ENCODE assay signal across 12 cellular contexts in genomic region chr19:38843175-38843758, GRCh38. TPM values are rescaled to one million over a fixed set of nuclear protein-coding genes. Genes with fewer than 3 reads are reported as not detected.
DNase-seq lines count a peak whose midpoint lies in the region; ATAC-seq, FAIRE-seq and TF ChIP-seq lines count a peak whose summit lies in the region.
"Had no signal": no experiment of that assay in that cellular context is flagged by ENCODE, and none has a peak within 500 bp of the region (broad histone marks: within the 10 kb centered on the region; RNA-seq: fewer than 3 reads in every experiment).

No MANE protein-coding gene starts in this region.

- H3K27me3 Mint-ChIP-seq in activated B cell treated with CpG ODN at 0.5 μM for 24 hours, result no peaks in the 10 kb centered on the region

- peaks cover 0 to 30% of the 10 kb centered on the region in 2 donors for H3K4me1 ChIP-seq in right atrium auricular region
- peaks cover 98% of the 10 kb centered on the region for H3K4me1 ChIP-seq in HepG2 (ENCODE audit: insufficient read depth, low read length)
- peaks cover 9 to 34% (median 20%) of the 10 kb centered on the region in 4 donors for H3K4me1 ChIP-seq in transverse colon
- peaks cover 18% of the 10 kb centered on the region for H3K4me1 ChIP-seq in testis

- POLR2A ChIA-PET in activated B cell treated with CpG ODN at 0.5 μM for 24 hours (lab: Charles Lee), result interaction anchor here (1.0 to 1.8 kb wide), 5 partner anchors 22 to 74 kb away, joined by 3 to 18 read pairs (median 9); partner anchors contain the start of gene RINL
- POLR2A ChIA-PET in HepG2 (lab: Yijun Ruan, JAX), result interaction anchor here (1.7 to 1.9 kb wide), 2 partner anchors 11 to 12 kb away, joined by 8 to 16 read pairs; partner anchors contain the start of gene ECH1

- H3K4me3 Mint-ChIP-seq in activated B cell treated with CpG ODN at 0.5 μM for 24 hours, result peak overlapping the region; percentile 33

- H3K9me3 Mint-ChIP-seq in activated B cell treated with CpG ODN at 0.5 μM for 24 hours, result no peaks in the 10 kb centered on the region

- FAIRE-seq in HepG2 (lab: Jason Lieb, UNC), result no peak

- no peak overlapping the region for H3K4me3 ChIP-seq in right atrium auricular region
- no peak overlapping the region for H3K4me3 ChIP-seq in HepG2 (replicated peaks in 1 of 3; ENCODE audit: insufficient read depth in 1 of 3, low read depth in 2 of 3, low read length in 3 of 3)
- no peak overlapping the region for H3K4me3 ChIP-seq in transverse colon
- no peak overlapping the region for H3K4me3 ChIP-seq in testis

- no peak for ATAC-seq in Right ventricle myocardium superior (ENCODE audit: poor library complexity)
- no peak for ATAC-seq in activated B cell treated with CpG ODN at 0.5 μM for 24 hours (ENCODE audit: low read depth)
- ATAC-seq in HepG2, result peak; percentile 3; the same call in 2 of the 3 replicates
- no peak for ATAC-seq in GM21576 (IDR thresholded peaks at IDR 0.05; ENCODE audit: unreplicated experiment)

- H3K9me3 ChIP-seq in right atrium auricular region, result no peaks in the 10 kb centered on the region
- no peaks in the 10 kb centered on the region for H3K9me3 ChIP-seq in HepG2 (ENCODE audit: low read length)
- H3K9me3 ChIP-seq in transverse colon, result no peaks in the 10 kb centered on the region
- H3K9me3 ChIP-seq in testis, result no peaks in the 10 kb centered on the region

- no peak overlapping the region for H3K27ac ChIP-seq in right atrium auricular region
- H3K27ac ChIP-seq in HepG2 (ENCODE audit: extremely low read length, insufficient read depth, low read length), result no peak overlapping the region
- H3K27ac ChIP-seq in transverse colon, result peak overlapping the region in 3 of 4 donors; percentile 5 to 47 (median 12)
- no peak overlapping the region for H3K27ac ChIP-seq in testis

- H3K27ac Mint-ChIP-seq in activated B cell treated with CpG ODN at 0.5 μM for 24 hours, result peak overlapping the region; percentile 89

- in situ Hi-C loops in HepG2 (cut with HindIII; ENCODE audit: extremely low pct_ligation_motif_present, low pct_unique_long_range_greater_than_20kb), result no loop called here
- in situ Hi-C loops in transverse colon (cut with MboI; ENCODE audit: low pct_ligation_motif_present in 1 of 4, low pct_unique_long_range_greater_than_20kb in 1 of 4, low sequenced_read_pairs in 3 of 4), result no loop called here

- H3K79me2 ChIP-seq in HepG2 (ENCODE audit: insufficient read depth, low read length), result peaks cover 59% of the 10 kb centered on the region

- peak in 1 of 2 experiments; percentile 13; a peak in 2 of 4 replicates for TF ChIP-seq POLR2A in HepG2 (IDR thresholded peaks at IDR 0.05; ENCODE audit: insufficient read depth in 1 of 2, low read depth in 2 of 2, low read length in 2 of 2)
- TF ChIP-seq POLR2A in transverse colon (IDR thresholded peaks at IDR 0.05), result no peak
- no peak for TF ChIP-seq POLR2A in testis (IDR thresholded peaks at IDR 0.05)

- TF ChIP-seq CTCF in right atrium auricular region (IDR thresholded peaks at IDR 0.05) (no peak), activated B cell treated with CpG ODN at 0.5 μM for 24 hours (IDR thresholded peaks at IDR 0.05) (no peak), HepG2 (CRISPR knock-in tag; IDR thresholded peaks at IDR 0.05) (no peak), transverse colon (IDR thresholded peaks at IDR 0.05) (no peak), testis (IDR thresholded peaks at IDR 0.05) (no peak)

- H3K36me3 Mint-ChIP-seq in activated B cell treated with CpG ODN at 0.5 μM for 24 hours (ENCODE audit: low read depth), result peaks cover 97% of the 10 kb centered on the region

- no peak overlapping the region for H3K9ac ChIP-seq in HepG2 (ENCODE audit: insufficient read depth, low read depth, low read length)

- intact Hi-C loops in Right ventricle myocardium superior (cut with DNase I), result loop anchor here (10.0 kb wide), 1 partner anchor 208 kb away; no protein-coding TSS in a partner anchor
- intact Hi-C loops in activated B cell treated with CpG ODN at 0.5 μM for 24 hours (cut with micrococcal nuclease), result no loop called here
- intact Hi-C loops in HepG2 (cut with micrococcal nuclease; ENCODE audit: unreplicated experiment), result no loop called here
- intact Hi-C loops in transverse colon (cut with DNase I; ENCODE audit: low total_unique reads), result no loop called here
- intact Hi-C loops in testis (cut with DNase I; ENCODE audit: low total_unique reads), result no loop called here

- TF ChIP-seq EP300 in HepG2 (IDR thresholded peaks at IDR 0.05; ENCODE audit: low read depth in 2 of 2, low read length in 2 of 2), result no peak
- no peak for TF ChIP-seq EP300 in HepG2 (CRISPR knock-in tag; IDR thresholded peaks at IDR 0.05; ENCODE audit: borderline replicate concordance)
- TF ChIP-seq EP300 in transverse colon (IDR thresholded peaks at IDR 0.05; ENCODE audit: low read depth), result no peak

- peaks cover 58% of the 10 kb centered on the region for H4K20me1 ChIP-seq in HepG2 (ENCODE audit: insufficient read depth, low read length)

- H3K36me3 ChIP-seq in right atrium auricular region (peaks cover 100% of the 10 kb centered on the region), HepG2 (replicated peaks in 1 of 2; ENCODE audit: control insufficient read depth in 1 of 2, insufficient read depth in 2 of 2, low read length in 2 of 2) (peaks cover 53 to 95% of the 10 kb centered on the region in 2 experiments), transverse colon (peaks cover 0 to 93% (median 49%) of the 10 kb centered on the region in 4 donors), testis (ENCODE audit: low read depth, missing control alignments) (peaks cover 7% of the 10 kb centered on the region)

- no peak for TF ChIP-seq RAD21 in HepG2 (CRISPR knock-in tag; IDR thresholded peaks at IDR 0.05)

- no peak overlapping the region for H3K4me2 ChIP-seq in HepG2 (ENCODE audit: low read depth, low read length)

- BruUV-seq in HepG2 (replicated peaks; lab: Mats Ljungman, UMichigan), result no TSS peak

- 97% methylated on average over 5 of the region's 9 CpGs for WGBS in HepG2 (ENCODE audit: low lambda C conversion rate)
- 95% methylated on average over 9 of the region's 9 CpGs; no CpG with 5 or more reads in 1 of the 2 donors for WGBS in transverse colon (ENCODE audit: low coverage in 1 of 2), 2 donors
- 96 to 100% methylated on average over 6 to 9 of the region's 9 CpGs for WGBS in testis, 2 donors

- CTCF ChIA-PET in activated B cell treated with CpG ODN at 0.5 μM for 24 hours (lab: Charles Lee) (interaction anchor here (1.4 kb wide), 1 partner anchor 44 kb away, joined by 4 read pairs; no protein-coding TSS in a partner anchor), HepG2 (lab: Yijun Ruan, JAX; ENCODE audit: low intra/inter-chr PET ratio, low total read pairs) (no interaction called here)

- H2AFZ ChIP-seq in HepG2 (ENCODE audit: low read length), result no peak overlapping the region

- DNase-seq in Right ventricle myocardium superior (peak; percentile 24), right atrium auricular region (ENCODE audit: low spot score) (no peak), activated B cell treated with CpG ODN at 0.5 μM for 24 hours (no peak), HepG2 (ENCODE audit: low spot score) (no peak), transverse colon (no peak), GM19238 (ENCODE audit: insufficient read length, low spot score) (no peak), testis (no peak)
- DNase-seq: amniotic stem cell, cortex of kidney, mammary epithelial cell, MV-4-11 had no signal

- H3K4me1 Mint-ChIP-seq in activated B cell treated with CpG ODN at 0.5 μM for 24 hours, result peaks cover 60% of the 10 kb centered on the region

- no peaks in the 10 kb centered on the region for H3K27me3 ChIP-seq in right atrium auricular region
- H3K27me3 ChIP-seq in HepG2 (ENCODE audit: control insufficient read depth in 1 of 2, insufficient read depth in 2 of 2, low read length in 2 of 2), result no peaks in the 10 kb centered on the region
- H3K27me3 ChIP-seq in transverse colon, result no peaks in the 10 kb centered on the region
- H3K27me3 ChIP-seq in testis, result no peaks in the 10 kb centered on the region

RNA-seq across cellular contexts. Expression of gene HNRNPL, which starts 6.5 kb away (rescaled TPM):
- 158 TPM for total RNA-seq in Right ventricle myocardium superior
- total RNA-seq in right atrium auricular region, result 100 to 1,000 TPM; 102 to 115 TPM
- 528 and 546 TPM in 2 replicates for total RNA-seq in activated B cell treated with CpG ODN at 0.5 μM for 24 hours
- total RNA-seq in HepG2 (2016; rRNA removed; fragmentation: Illumina TruSeq; extraction: Trizol), result 270 and 278 TPM in 2 replicates
- 44.9 and 50.3 TPM in 2 replicates for total RNA-seq in HepG2 (2016; cell fraction: cytosol; rRNA removed; fragmentation: Illumina TruSeq; extraction: Trizol; ENCODE audit: low read depth)
- 247 and 303 TPM in 2 replicates for total RNA-seq in HepG2 (2016; cell fraction: insoluble cytoplasmic fraction; rRNA removed; fragmentation: Illumina TruSeq; extraction: Trizol)
- total RNA-seq in HepG2 (2016; cell fraction: membrane; rRNA removed; fragmentation: Illumina TruSeq; extraction: Trizol), result 97.2 and 106 TPM in 2 replicates
- 191 and 201 TPM in 2 replicates for total RNA-seq in HepG2 (2016; cell fraction: nucleus; rRNA removed; fragmentation: Illumina TruSeq; extraction: Trizol)
- 148 and 156 TPM in 2 replicates for polyA plus RNA-seq in HepG2 (2011; rRNA removed)
- polyA plus RNA-seq in HepG2 (2011; cell fraction: cytosol; rRNA removed), result 89.9 and 92.3 TPM in 2 replicates
- polyA plus RNA-seq in HepG2 (2011; cell fraction: nucleus; rRNA removed), result 184 and 197 TPM in 2 replicates
- polyA plus RNA-seq in HepG2 (2012), result 166 and 314 TPM in 2 replicates
- polyA plus RNA-seq in HepG2 (2016; cell fraction: cytosol; fragmentation: Illumina TruSeq; extraction: Trizol; ENCODE audit: low read depth), result 36.1 and 37.5 TPM in 2 replicates
- polyA plus RNA-seq in HepG2 (2016; cell fraction: insoluble cytoplasmic fraction; fragmentation: Illumina TruSeq; extraction: Trizol; ENCODE audit: low read depth), result 257 and 357 TPM in 2 replicates
- 76.7 and 82.5 TPM in 2 replicates for polyA plus RNA-seq in HepG2 (2016; cell fraction: membrane; fragmentation: Illumina TruSeq; extraction: Trizol; ENCODE audit: low read depth)
- polyA plus RNA-seq in HepG2 (2016; cell fraction: nucleus; fragmentation: Illumina TruSeq; extraction: Trizol; ENCODE audit: insufficient read depth, low read depth), result 372 and 405 TPM in 2 replicates
- polyA minus RNA-seq in HepG2 (2011; rRNA and poly(A)+ RNA removed; ENCODE audit: low replicate concordance), result 218 and 315 TPM in 2 replicates
- polyA minus RNA-seq in HepG2 (2011; cell fraction: cytosol; rRNA and poly(A)+ RNA removed), result 121 and 131 TPM in 2 replicates
- polyA minus RNA-seq in HepG2 (2011; cell fraction: nucleus; rRNA and poly(A)+ RNA removed), result 131 and 151 TPM in 2 replicates
- 100 to 1,000 TPM; 139 to 200 (median 174) TPM for total RNA-seq in transverse colon
- total RNA-seq in testis, result 100 to 1,000 TPM; 216 to 249 TPM
- 307 TPM for polyA plus RNA-seq in testis (ENCODE audit: insufficient read depth, low read depth, low replicate concordance)

RNA-seq across cellular contexts. Expression of gene ECH1, which starts 11.7 kb away (rescaled TPM):
- total RNA-seq in Right ventricle myocardium superior (1,260 TPM), right atrium auricular region (100 to 1,000 TPM; 309 to 329 TPM), activated B cell treated with CpG ODN at 0.5 μM for 24 hours (152 and 164 TPM in 2 replicates), HepG2 (2016; rRNA removed; fragmentation: Illumina TruSeq; extraction: Trizol) (45.4 and 54.8 TPM in 2 replicates), transverse colon (100 to 1,000 TPM; 181 to 313 (median 228) TPM), testis (100 to 1,000 TPM; 176 to 193 TPM)
- 17.9 and 23.1 TPM in 2 replicates for total RNA-seq in HepG2 (2016; cell fraction: cytosol; rRNA removed; fragmentation: Illumina TruSeq; extraction: Trizol; ENCODE audit: low read depth)
- total RNA-seq in HepG2 (2016; cell fraction: insoluble cytoplasmic fraction; rRNA removed; fragmentation: Illumina TruSeq; extraction: Trizol), result 41.2 and 57.4 TPM in 2 replicates
- total RNA-seq in HepG2 (2016; cell fraction: membrane; rRNA removed; fragmentation: Illumina TruSeq; extraction: Trizol), result 15.1 and 19.6 TPM in 2 replicates
- 31.4 and 37.2 TPM in 2 replicates for total RNA-seq in HepG2 (2016; cell fraction: nucleus; rRNA removed; fragmentation: Illumina TruSeq; extraction: Trizol)
- polyA plus RNA-seq in HepG2 (2011; rRNA removed) (198 and 277 TPM in 2 replicates), testis (ENCODE audit: insufficient read depth, low read depth, low replicate concordance) (217 TPM)
- polyA plus RNA-seq in HepG2 (2011; cell fraction: cytosol; rRNA removed), result 180 and 200 TPM in 2 replicates
- 123 and 139 TPM in 2 replicates for polyA plus RNA-seq in HepG2 (2011; cell fraction: nucleus; rRNA removed)
- 231 and 273 TPM in 2 replicates for polyA plus RNA-seq in HepG2 (2012)
- 49.8 and 49.9 TPM in 2 replicates for polyA plus RNA-seq in HepG2 (2016; cell fraction: cytosol; fragmentation: Illumina TruSeq; extraction: Trizol; ENCODE audit: low read depth)
- 244 and 262 TPM in 2 replicates for polyA plus RNA-seq in HepG2 (2016; cell fraction: insoluble cytoplasmic fraction; fragmentation: Illumina TruSeq; extraction: Trizol; ENCODE audit: low read depth)
- 43.5 and 46.5 TPM in 2 replicates for polyA plus RNA-seq in HepG2 (2016; cell fraction: membrane; fragmentation: Illumina TruSeq; extraction: Trizol; ENCODE audit: low read depth)
- polyA plus RNA-seq in HepG2 (2016; cell fraction: nucleus; fragmentation: Illumina TruSeq; extraction: Trizol; ENCODE audit: insufficient read depth, low read depth), result 142 and 151 TPM in 2 replicates
- polyA minus RNA-seq in HepG2 (2011; rRNA and poly(A)+ RNA removed; ENCODE audit: low replicate concordance), result 119 and 143 TPM in 2 replicates
- 74.8 and 77.1 TPM in 2 replicates for polyA minus RNA-seq in HepG2 (2011; cell fraction: cytosol; rRNA and poly(A)+ RNA removed)
- polyA minus RNA-seq in HepG2 (2011; cell fraction: nucleus; rRNA and poly(A)+ RNA removed), result 30.3 and 39.7 TPM in 2 replicates

RNA-seq across cellular contexts. Expression of gene LGALS4, which starts 30.5 kb away (rescaled TPM):
- 0.86 TPM for total RNA-seq in Right ventricle myocardium superior
- under 1 TPM in 1 of 2 donors, not detected in 1; 0.67 TPM for total RNA-seq in right atrium auricular region
- total RNA-seq in activated B cell treated with CpG ODN at 0.5 μM for 24 hours, result 2.7 and 4.5 TPM in 2 replicates
- 0.24 and 0.32 TPM in 2 replicates for total RNA-seq in HepG2 (2016; rRNA removed; fragmentation: Illumina TruSeq; extraction: Trizol)
- total RNA-seq in HepG2 (2016; cell fraction: cytosol; rRNA removed; fragmentation: Illumina TruSeq; extraction: Trizol; ENCODE audit: low read depth), result not detected in 2 replicates
- 0.39 TPM in 1 of 2 replicates, not detected in the other for total RNA-seq in HepG2 (2016; cell fraction: insoluble cytoplasmic fraction; rRNA removed; fragmentation: Illumina TruSeq; extraction: Trizol)
- 0.31 TPM in 1 of 2 replicates, not detected in the other for total RNA-seq in HepG2 (2016; cell fraction: membrane; rRNA removed; fragmentation: Illumina TruSeq; extraction: Trizol)
- 0.28 and 0.41 TPM in 2 replicates for total RNA-seq in HepG2 (2016; cell fraction: nucleus; rRNA removed; fragmentation: Illumina TruSeq; extraction: Trizol)
- 0.48 and 0.71 TPM in 2 replicates for polyA plus RNA-seq in HepG2 (2011; rRNA removed)
- polyA plus RNA-seq in HepG2 (2011; cell fraction: cytosol; rRNA removed), result 0.26 and 0.30 TPM in 2 replicates
- polyA plus RNA-seq in HepG2 (2011; cell fraction: nucleus; rRNA removed), result 2.4 and 2.9 TPM in 2 replicates
- 0.59 and 0.87 TPM in 2 replicates for polyA plus RNA-seq in HepG2 (2012)
- 0.17 TPM in 1 of 2 replicates, not detected in the other for polyA plus RNA-seq in HepG2 (2016; cell fraction: cytosol; fragmentation: Illumina TruSeq; extraction: Trizol; ENCODE audit: low read depth)
- polyA plus RNA-seq in HepG2 (2016; cell fraction: insoluble cytoplasmic fraction; fragmentation: Illumina TruSeq; extraction: Trizol; ENCODE audit: low read depth), result not detected in 2 replicates
- polyA plus RNA-seq in HepG2 (2016; cell fraction: membrane; fragmentation: Illumina TruSeq; extraction: Trizol; ENCODE audit: low read depth), result 0.26 TPM in 1 of 2 replicates, not detected in the other
- 2.4 TPM in 1 of 2 replicates, not detected in the other for polyA plus RNA-seq in HepG2 (2016; cell fraction: nucleus; fragmentation: Illumina TruSeq; extraction: Trizol; ENCODE audit: insufficient read depth, low read depth)
- 0.42 and 0.68 TPM in 2 replicates for polyA minus RNA-seq in HepG2 (2011; rRNA and poly(A)+ RNA removed; ENCODE audit: low replicate concordance)
- polyA minus RNA-seq in HepG2 (2011; cell fraction: cytosol; rRNA and poly(A)+ RNA removed), result not detected in 2 replicates
- polyA minus RNA-seq in HepG2 (2011; cell fraction: nucleus; rRNA and poly(A)+ RNA removed), result 0.90 and 3.0 TPM in 2 replicates
- total RNA-seq in transverse colon, result 1,000 to 10,000 TPM; 1,815 to 4,845 (median 3,695) TPM
- 1 to 10 TPM; 1.6 to 1.9 TPM for total RNA-seq in testis
- 1.6 TPM for polyA plus RNA-seq in testis (ENCODE audit: insufficient read depth, low read depth, low replicate concordance)

RNA-seq across cellular contexts. Expression of gene RINL, which starts 34.8 kb away (rescaled TPM):
- total RNA-seq in Right ventricle myocardium superior, result 6.3 TPM
- 1 to 10 TPM; 3.3 to 5.5 TPM for total RNA-seq in right atrium auricular region
- 53.5 and 65.0 TPM in 2 replicates for total RNA-seq in activated B cell treated with CpG ODN at 0.5 μM for 24 hours
- 10.3 and 11.4 TPM in 2 replicates for total RNA-seq in HepG2 (2016; rRNA removed; fragmentation: Illumina TruSeq; extraction: Trizol)
- total RNA-seq in HepG2 (2016; cell fraction: cytosol; rRNA removed; fragmentation: Illumina TruSeq; extraction: Trizol; ENCODE audit: low read depth), result 4.4 and 4.8 TPM in 2 replicates
- 11.9 and 12.4 TPM in 2 replicates for total RNA-seq in HepG2 (2016; cell fraction: insoluble cytoplasmic fraction; rRNA removed; fragmentation: Illumina TruSeq; extraction: Trizol)
- total RNA-seq in HepG2 (2016; cell fraction: membrane; rRNA removed; fragmentation: Illumina TruSeq; extraction: Trizol), result 8.3 and 11.2 TPM in 2 replicates
- total RNA-seq in HepG2 (2016; cell fraction: nucleus; rRNA removed; fragmentation: Illumina TruSeq; extraction: Trizol), result 5.0 and 8.7 TPM in 2 replicates
- polyA plus RNA-seq in HepG2 (2011; rRNA removed), result 18.0 and 18.5 TPM in 2 replicates
- 13.8 and 14.5 TPM in 2 replicates for polyA plus RNA-seq in HepG2 (2011; cell fraction: cytosol; rRNA removed)
- 23.0 and 23.9 TPM in 2 replicates for polyA plus RNA-seq in HepG2 (2011; cell fraction: nucleus; rRNA removed)
- 8.6 and 10.2 TPM in 2 replicates for polyA plus RNA-seq in HepG2 (2012)
- 2.4 and 2.6 TPM in 2 replicates for polyA plus RNA-seq in HepG2 (2016; cell fraction: cytosol; fragmentation: Illumina TruSeq; extraction: Trizol; ENCODE audit: low read depth)
- polyA plus RNA-seq in HepG2 (2016; cell fraction: insoluble cytoplasmic fraction; fragmentation: Illumina TruSeq; extraction: Trizol; ENCODE audit: low read depth), result 9.1 and 12.2 TPM in 2 replicates
- 5.3 and 6.5 TPM in 2 replicates for polyA plus RNA-seq in HepG2 (2016; cell fraction: membrane; fragmentation: Illumina TruSeq; extraction: Trizol; ENCODE audit: low read depth)
- 12.7 and 15.7 TPM in 2 replicates for polyA plus RNA-seq in HepG2 (2016; cell fraction: nucleus; fragmentation: Illumina TruSeq; extraction: Trizol; ENCODE audit: insufficient read depth, low read depth)
- polyA minus RNA-seq in HepG2 (2011; rRNA and poly(A)+ RNA removed; ENCODE audit: low replicate concordance), result 3.7 and 14.6 TPM in 2 replicates
- polyA minus RNA-seq in HepG2 (2011; cell fraction: cytosol; rRNA and poly(A)+ RNA removed), result 5.7 and 7.2 TPM in 2 replicates
- polyA minus RNA-seq in HepG2 (2011; cell fraction: nucleus; rRNA and poly(A)+ RNA removed), result 9.9 and 10.7 TPM in 2 replicates
- 1 to 10 TPM; 1.8 to 7.0 (median 3.6) TPM for total RNA-seq in transverse colon
- 1 to 10 TPM; 3.0 to 5.2 TPM for total RNA-seq in testis
- 2.6 TPM for polyA plus RNA-seq in testis (ENCODE audit: insufficient read depth, low read depth, low replicate concordance)

RNA-seq across cellular contexts. Expression of gene LGALS7B, which starts 54.3 kb away (rescaled TPM):
- total RNA-seq in Right ventricle myocardium superior, result not detected
- total RNA-seq in right atrium auricular region, result 1 to 10 TPM in 1 of 2 donors, not detected in 1; 1.8 TPM
- total RNA-seq in activated B cell treated with CpG ODN at 0.5 μM for 24 hours, result not detected in 2 replicates
- 0.73 and 1.7 TPM in 2 replicates for total RNA-seq in HepG2 (2016; rRNA removed; fragmentation: Illumina TruSeq; extraction: Trizol)
- not detected in 2 replicates for total RNA-seq in HepG2 (2016; cell fraction: cytosol; rRNA removed; fragmentation: Illumina TruSeq; extraction: Trizol; ENCODE audit: low read depth)
- 0.80 and 2.9 TPM in 2 replicates for total RNA-seq in HepG2 (2016; cell fraction: insoluble cytoplasmic fraction; rRNA removed; fragmentation: Illumina TruSeq; extraction: Trizol)
- total RNA-seq in HepG2 (2016; cell fraction: membrane; rRNA removed; fragmentation: Illumina TruSeq; extraction: Trizol), result 0.77 TPM in 1 of 2 replicates, not detected in the other
- not detected in 2 replicates for total RNA-seq in HepG2 (2016; cell fraction: nucleus; rRNA removed; fragmentation: Illumina TruSeq; extraction: Trizol)
- polyA plus RNA-seq in HepG2 (2011; rRNA removed), result 2.1 and 4.0 TPM in 2 replicates
- 4.6 and 7.7 TPM in 2 replicates for polyA plus RNA-seq in HepG2 (2011; cell fraction: cytosol; rRNA removed)
- 2.3 and 3.2 TPM in 2 replicates for polyA plus RNA-seq in HepG2 (2011; cell fraction: nucleus; rRNA removed)
- 1.6 and 3.8 TPM in 2 replicates for polyA plus RNA-seq in HepG2 (2012)
- polyA plus RNA-seq in HepG2 (2016; cell fraction: cytosol; fragmentation: Illumina TruSeq; extraction: Trizol; ENCODE audit: low read depth), result 0.27 and 0.35 TPM in 2 replicates
- 1.1 and 1.9 TPM in 2 replicates for polyA plus RNA-seq in HepG2 (2016; cell fraction: insoluble cytoplasmic fraction; fragmentation: Illumina TruSeq; extraction: Trizol; ENCODE audit: low read depth)
- polyA plus RNA-seq in HepG2 (2016; cell fraction: membrane; fragmentation: Illumina TruSeq; extraction: Trizol; ENCODE audit: low read depth), result 0.50 TPM in 1 of 2 replicates, not detected in the other
- 2.2 TPM in 1 of 2 replicates, not detected in the other for polyA plus RNA-seq in HepG2 (2016; cell fraction: nucleus; fragmentation: Illumina TruSeq; extraction: Trizol; ENCODE audit: insufficient read depth, low read depth)
- polyA minus RNA-seq in HepG2 (2011; rRNA and poly(A)+ RNA removed; ENCODE audit: low replicate concordance), result 0.37 TPM in 1 of 2 replicates, not detected in the other
- polyA minus RNA-seq in HepG2 (2011; cell fraction: cytosol; rRNA and poly(A)+ RNA removed), result 2.1 TPM in 1 of 2 replicates, not detected in the other
- not detected in 2 replicates for polyA minus RNA-seq in HepG2 (2011; cell fraction: nucleus; rRNA and poly(A)+ RNA removed)
- total RNA-seq in transverse colon, result not detected
- 1 to 10 TPM; 2.3 to 8.1 TPM for total RNA-seq in testis
- not detected for polyA plus RNA-seq in testis (ENCODE audit: insufficient read depth, low read depth, low replicate concordance)

Comparison
In these comparisons a context has a peak if more than half of its experiments do, and no peak if none do; other contexts are left out.
1. H3K27ac ChIP-seq: peak in transverse colon (3 of 4); none in right atrium auricular region (0 of 2), HepG2 (single experiment) and testis (0 of 2).
2. RNA of gene LGALS4, which starts 30.5 kb away (total RNA-seq): 1,815 to 4,845 TPM in transverse colon; 2.7 to 4.5 TPM in activated B cell treated with CpG ODN at 0.5 μM for 24 hours, 1.6 to 1.9 TPM in testis, 0.86 TPM in Right ventricle myocardium superior (single experiment), 0.67 TPM in right atrium auricular region and 0.24 to 0.41 TPM in HepG2; every median in the first group is over 100 times any median in the second.